Comparison of ENCODE assay signal across 8 cellular contexts in the genomic region with DNA sequence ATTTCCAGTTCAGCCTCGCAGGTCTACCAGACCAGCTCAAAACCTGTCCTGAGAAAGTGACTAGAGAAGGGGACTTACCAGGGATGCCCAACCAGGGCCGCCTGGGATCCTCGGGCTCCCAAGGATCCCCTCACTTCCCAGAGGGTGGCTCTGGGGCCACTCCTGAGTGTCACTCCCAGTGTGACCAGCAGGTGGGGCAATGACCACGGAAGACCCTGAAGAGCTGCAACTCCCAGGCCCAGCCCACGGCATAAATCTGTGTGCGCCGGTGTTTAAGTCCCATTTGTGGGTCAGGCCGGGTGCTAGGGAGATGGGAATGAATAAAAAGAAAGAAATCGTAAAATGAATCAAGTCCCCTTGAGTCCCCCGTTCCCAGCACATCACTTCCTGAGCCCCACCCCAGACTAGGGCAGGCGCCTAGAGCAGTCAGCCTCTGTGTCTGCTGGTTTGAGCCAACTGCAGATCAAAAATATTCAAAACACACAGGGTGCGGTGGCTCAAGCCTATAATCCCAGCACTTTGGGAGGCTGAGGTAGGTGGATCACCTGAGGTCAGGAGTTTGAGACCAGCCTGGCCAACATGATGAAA. TPM values are rescaled to one million over a fixed set of nuclear protein-coding genes. Genes with fewer than 3 reads are reported as not detected.
DNase-seq lines count a peak whose midpoint lies in the region; ATAC-seq and TF ChIP-seq lines count a peak whose summit lies in the region.

No MANE protein-coding gene starts in this region.

- no peaks in the 10 kb centered on the region for H3K9me3 ChIP-seq in CD8-positive, alpha-beta memory T cell (ENCODE audit: low read length)

- peaks cover 39 to 57% (median 48%) of the 10 kb centered on the region in 3 donors for H3K4me1 Mint-ChIP-seq in CD8-positive, alpha-beta memory T cell
- H3K4me1 Mint-ChIP-seq in activated CD4-positive, alpha-beta memory T cell treated with anti-CD3 and anti-CD28 coated beads, Interleukin-2, amount 10 ng/mL, durations not matched to agents 7 days and 5 days = peaks cover 74% of the 10 kb centered on the region
- peaks cover 14% of the 10 kb centered on the region for H3K4me1 Mint-ChIP-seq in mesothelial cell of epicardium

- H3K27ac ChIP-seq in CD8-positive, alpha-beta memory T cell (ENCODE audit: low read depth, low read length) = no peak overlapping the region

- no peaks in the 10 kb centered on the region for H3K9me3 Mint-ChIP-seq in CD8-positive, alpha-beta memory T cell
- H3K9me3 Mint-ChIP-seq in activated CD4-positive, alpha-beta memory T cell treated with anti-CD3 and anti-CD28 coated beads, Interleukin-2, amount 10 ng/mL, durations not matched to agents 7 days and 5 days = no peaks in the 10 kb centered on the region
- no peaks in the 10 kb centered on the region for H3K9me3 Mint-ChIP-seq in mesothelial cell of epicardium

- DNase-seq in CD8-positive, alpha-beta memory T cell = peak; percentile 63 to 86 (median 71)
- DNase-seq in NCI-H748 (lab: John Stamatoyannopoulos, UW; ENCODE audit: unreplicated experiment) (peak; percentile 87), mesothelial cell of epicardium (ENCODE audit: low spot score in 2 of 2, unreplicated experiment in 2 of 2) (peak; percentile 79 to 93)
- peak; percentile 81 for DNase-seq in activated CD4-positive, alpha-beta memory T cell treated with anti-CD3 and anti-CD28 coated beads, Interleukin-2, amount 10 ng/mL, durations not matched to agents 7 days and 5 days
- peak; percentile 77 for DNase-seq in effector CD8-positive, alpha-beta T cell (lab: John Stamatoyannopoulos, UW)
- peak; percentile 57 to 76 for DNase-seq in stimulated activated CD8-positive, alpha-beta memory T cell treated with anti-CD3 and anti-CD28 coated beads, Interleukin-4, amount 100 ng/mL, for 4 hours (ENCODE audit: low read depth in 2 of 2, low spot score in 1 of 2)

- H3K4me3 ChIP-seq in CD8-positive, alpha-beta memory T cell (ENCODE audit: low read length) = no peak overlapping the region

- POLR2A ChIA-PET in CD8-positive, alpha-beta memory T cell (lab: Charles Lee) = interaction anchor here (0.8 to 1.5 kb wide), 3 partner anchors 13 to 219 kb away, joined by 3 to 10 read pairs (median 3); partner anchors contain the start of genes CALM3 and DACT3
- POLR2A ChIA-PET in activated CD4-positive, alpha-beta memory T cell treated with anti-CD3 and anti-CD28 coated beads, Interleukin-2, amount 10 ng/mL, durations not matched to agents 7 days and 5 days (lab: Charles Lee) = interaction anchor here (1.3 to 4.9 kb wide), 3 partner anchors 13 to 114 kb away, joined by 4 to 34 read pairs (median 34); partner anchors contain the start of genes CALM3 and DACT3

- no peaks in the 10 kb centered on the region for H3K27me3 ChIP-seq in CD8-positive, alpha-beta memory T cell (ENCODE audit: insufficient read depth, low read length, poor library complexity, severe bottlenecking)

- H3K36me3 Mint-ChIP-seq in CD8-positive, alpha-beta memory T cell = peaks cover 0 to 17% (median 2%) of the 10 kb centered on the region in 3 donors
- H3K36me3 Mint-ChIP-seq in activated CD4-positive, alpha-beta memory T cell treated with anti-CD3 and anti-CD28 coated beads, Interleukin-2, amount 10 ng/mL, durations not matched to agents 7 days and 5 days (ENCODE audit: low read depth) = peaks cover 25% of the 10 kb centered on the region
- peaks cover 4% of the 10 kb centered on the region for H3K36me3 Mint-ChIP-seq in mesothelial cell of epicardium

- peaks cover 80% of the 10 kb centered on the region for H3K4me1 ChIP-seq in CD8-positive, alpha-beta memory T cell (ENCODE audit: insufficient read depth, low read length)

- peak overlapping the region in 5 of 7 donors; percentile 32 to 73 (median 37) for H3K4me3 Mint-ChIP-seq in CD8-positive, alpha-beta memory T cell
- H3K4me3 Mint-ChIP-seq in activated CD4-positive, alpha-beta memory T cell treated with anti-CD3 and anti-CD28 coated beads, Interleukin-2, amount 10 ng/mL, durations not matched to agents 7 days and 5 days = no peak overlapping the region
- H3K4me3 Mint-ChIP-seq in mesothelial cell of epicardium = no peak overlapping the region

- peaks cover 0 to 3% of the 10 kb centered on the region in 2 donors for H3K27me3 Mint-ChIP-seq in CD8-positive, alpha-beta memory T cell
- no peaks in the 10 kb centered on the region for H3K27me3 Mint-ChIP-seq in activated CD4-positive, alpha-beta memory T cell treated with anti-CD3 and anti-CD28 coated beads, Interleukin-2, amount 10 ng/mL, durations not matched to agents 7 days and 5 days
- H3K27me3 Mint-ChIP-seq in mesothelial cell of epicardium (ENCODE audit: low read depth) = no peaks in the 10 kb centered on the region

- TF ChIP-seq CTCF in mesothelial cell of epicardium (IDR thresholded peaks at IDR 0.05; ENCODE audit: unreplicated experiment) = peak; percentile 92

- H3K36me3 ChIP-seq in CD8-positive, alpha-beta memory T cell (ENCODE audit: insufficient read depth, low read length) = peaks cover 5% of the 10 kb centered on the region

- CTCF ChIA-PET in CD8-positive, alpha-beta memory T cell (lab: Charles Lee) = interaction anchor here (0.6 to 4.9 kb wide), 19 partner anchors 9 to 255 kb away, joined by 3 to 66 read pairs (median 4); partner anchors contain the start of genes CALM3, DACT3 and PTGIR
- CTCF ChIA-PET in activated CD4-positive, alpha-beta memory T cell treated with anti-CD3 and anti-CD28 coated beads, Interleukin-2, amount 10 ng/mL, durations not matched to agents 7 days and 5 days (lab: Charles Lee) = interaction anchor here (0.6 to 7.9 kb wide), 14 partner anchors 9 to 226 kb away, joined by 3 to 136 read pairs (median 4); partner anchors contain the start of genes CALM3 and DACT3

- H3K27ac Mint-ChIP-seq in CD8-positive, alpha-beta memory T cell = peak overlapping the region; percentile 47 to 83 (median 68)
- peak overlapping the region; percentile 66 for H3K27ac Mint-ChIP-seq in activated CD4-positive, alpha-beta memory T cell treated with anti-CD3 and anti-CD28 coated beads, Interleukin-2, amount 10 ng/mL, durations not matched to agents 7 days and 5 days
- peak overlapping the region; percentile 50 for H3K27ac Mint-ChIP-seq in mesothelial cell of epicardium

- ATAC-seq in HG02642 (IDR thresholded peaks at IDR 0.05; ENCODE audit: poor library complexity, unreplicated experiment) (peak; percentile 49), GM19395 (IDR thresholded peaks at IDR 0.05; ENCODE audit: unreplicated experiment) (no peak)

RNA-seq across cellular contexts. Expression of gene PTGIR, which starts 10.7 kb away (rescaled TPM):
- 10 to 100 TPM; 17.7 to 18.4 TPM for total RNA-seq in CD8-positive, alpha-beta memory T cell
- not detected for polyA plus RNA-seq in CD8-positive, alpha-beta memory T cell
- 1 to 10 TPM; 5.3 to 5.6 TPM for total RNA-seq in activated CD4-positive, alpha-beta memory T cell treated with anti-CD3 and anti-CD28 coated beads, Interleukin-2, amount 10 ng/mL, durations not matched to agents 7 days and 5 days
- 5.0 to 6.2 TPM (median 5.9 TPM) in 3 replicates for total RNA-seq in mesothelial cell of epicardium

RNA-seq across cellular contexts. Expression of gene CALM3, which starts 13.1 kb away (rescaled TPM):
- 100 to 1,000 TPM; 465 to 493 TPM for total RNA-seq in CD8-positive, alpha-beta memory T cell
- 168 TPM for polyA plus RNA-seq in CD8-positive, alpha-beta memory T cell
- 100 to 1,000 TPM; 446 to 465 TPM for total RNA-seq in activated CD4-positive, alpha-beta memory T cell treated with anti-CD3 and anti-CD28 coated beads, Interleukin-2, amount 10 ng/mL, durations not matched to agents 7 days and 5 days
- total RNA-seq in mesothelial cell of epicardium = 231 to 233 TPM (median 231 TPM) in 3 replicates

RNA-seq across cellular contexts. Expression of gene GNG8, which starts 21.8 kb away (rescaled TPM):
- 1 to 10 TPM; 9.0 TPM for total RNA-seq in CD8-positive, alpha-beta memory T cell
- polyA plus RNA-seq in CD8-positive, alpha-beta memory T cell = not detected
- 1 to 10 TPM; 3.1 to 3.4 TPM for total RNA-seq in activated CD4-positive, alpha-beta memory T cell treated with anti-CD3 and anti-CD28 coated beads, Interleukin-2, amount 10 ng/mL, durations not matched to agents 7 days and 5 days
- 7.6 to 13.7 TPM (median 12.2 TPM) in 3 replicates for total RNA-seq in mesothelial cell of epicardium

RNA-seq across cellular contexts. Expression of gene DACT3, which starts 46.8 kb away (rescaled TPM):
- total RNA-seq in CD8-positive, alpha-beta memory T cell = 1 to 10 TPM; 2.5 TPM
- polyA plus RNA-seq in CD8-positive, alpha-beta memory T cell = not detected
- total RNA-seq in activated CD4-positive, alpha-beta memory T cell treated with anti-CD3 and anti-CD28 coated beads, Interleukin-2, amount 10 ng/mL, durations not matched to agents 7 days and 5 days = under 1 TPM; 0.15 to 0.20 TPM
- 48.4 to 50.4 TPM (median 48.8 TPM) in 3 replicates for total RNA-seq in mesothelial cell of epicardium

Comparison
In these comparisons a context has a peak if more than half of its experiments do, and no peak if none do; other contexts are left out.
1. H3K4me3 Mint-ChIP-seq: peak in CD8-positive, alpha-beta memory T cell (5 of 7); none in activated CD4-positive, alpha-beta memory T cell treated with anti-CD3 and anti-CD28 coated beads, Interleukin-2, amount 10 ng/mL, durations not matched to agents 7 days and 5 days (single experiment) and mesothelial cell of epicardium (single experiment).
2. Peak in every context shown above with its lines, with median percentiles within 50 percentile points of each other: DNase-seq and H3K27ac Mint-ChIP-seq.